Comparison of ENCODE assay signal across 1 cellular context in genomic region chr20:62923669-62924566, GRCh38.
TF ChIP-seq lines count a peak whose summit lies in the region.

No MANE protein-coding gene starts in this region.

TF ChIP-seq in HepG2, 621 proteins besides CTCF, POLR2A, EP300 and RAD21 (continued from another document and continues in another):
- TF ChIP-seq AHDC1 (CRISPR knock-in tag; IDR thresholded peaks at IDR 0.05; ENCODE audit: borderline replicate concordance) (peak; percentile 69; the same call in 1 of the 2 replicates), ATF7-NPFF (CRISPR knock-in tag; IDR thresholded peaks at IDR 0.05; ENCODE audit: low read depth) (no peak), HMG20A (CRISPR knock-in tag; IDR thresholded peaks at IDR 0.05; ENCODE audit: borderline replicate concordance) (peak; percentile 65; the same call in 1 of the 2 replicates), ZNF850 (CRISPR knock-in tag; conservative IDR thresholded peaks at IDR 0.05) (no peak), MED13 (CRISPR knock-in tag; IDR thresholded peaks at IDR 0.05) (no peak), MEIS2 (CRISPR knock-in tag; IDR thresholded peaks at IDR 0.05) (no peak), KAT7 (CRISPR knock-in tag; IDR thresholded peaks at IDR 0.05; ENCODE audit: borderline replicate concordance) (no peak), ZNF879 (CRISPR knock-in tag; IDR thresholded peaks at IDR 0.05) (no peak), CAMTA2 (CRISPR knock-in tag; IDR thresholded peaks at IDR 0.05; ENCODE audit: borderline replicate concordance) (no peak), ZNF264 (CRISPR knock-in tag; IDR thresholded peaks at IDR 0.05) (no peak; the same call in 1 of the 2 replicates), ZSCAN22 (CRISPR knock-in tag; IDR thresholded peaks at IDR 0.05) (no peak), HIVEP1 (CRISPR knock-in tag; IDR thresholded peaks at IDR 0.05) (no peak), NR2F6 (IDR thresholded peaks at IDR 0.05) (peak; percentile 81), NR2F6 (CRISPR knock-in tag; IDR thresholded peaks at IDR 0.05) (peak; percentile 79), MBNL3 (CRISPR knock-in tag; conservative IDR thresholded peaks at IDR 0.05) (no peak), ZNF652 (CRISPR knock-in tag; IDR thresholded peaks at IDR 0.05; ENCODE audit: borderline replicate concordance, low read depth) (peak; percentile 64), IRF2 (CRISPR knock-in tag; IDR thresholded peaks at IDR 0.05) (peak; percentile 56; the same call in 1 of the 2 replicates), FOXA3 (CRISPR knock-in tag; IDR thresholded peaks at IDR 0.05) (peak; percentile 87), JUN (CRISPR knock-in tag; IDR thresholded peaks at IDR 0.05) (0 out of 2 replicates have a peak, but pooled peaks have one; percentile 7), DNMT1 (CRISPR knock-in tag; IDR thresholded peaks at IDR 0.05) (no peak), ATM (IDR thresholded peaks at IDR 0.05; ENCODE audit: borderline replicate concordance) (no peak; the same call in 1 of the 2 replicates)
- TF ChIP-seq, protein P1, sequence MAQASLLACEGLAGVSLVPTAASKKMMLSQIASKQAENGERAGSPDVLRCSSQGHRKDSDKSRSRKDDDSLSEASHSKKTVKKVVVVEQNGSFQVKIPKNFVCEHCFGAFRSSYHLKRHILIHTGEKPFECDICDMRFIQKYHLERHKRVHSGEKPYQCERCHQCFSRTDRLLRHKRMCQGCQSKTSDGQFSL (CRISPR knock-in tag; IDR thresholded peaks at IDR 0.05), result no peak
- TF ChIP-seq, protein P2, sequence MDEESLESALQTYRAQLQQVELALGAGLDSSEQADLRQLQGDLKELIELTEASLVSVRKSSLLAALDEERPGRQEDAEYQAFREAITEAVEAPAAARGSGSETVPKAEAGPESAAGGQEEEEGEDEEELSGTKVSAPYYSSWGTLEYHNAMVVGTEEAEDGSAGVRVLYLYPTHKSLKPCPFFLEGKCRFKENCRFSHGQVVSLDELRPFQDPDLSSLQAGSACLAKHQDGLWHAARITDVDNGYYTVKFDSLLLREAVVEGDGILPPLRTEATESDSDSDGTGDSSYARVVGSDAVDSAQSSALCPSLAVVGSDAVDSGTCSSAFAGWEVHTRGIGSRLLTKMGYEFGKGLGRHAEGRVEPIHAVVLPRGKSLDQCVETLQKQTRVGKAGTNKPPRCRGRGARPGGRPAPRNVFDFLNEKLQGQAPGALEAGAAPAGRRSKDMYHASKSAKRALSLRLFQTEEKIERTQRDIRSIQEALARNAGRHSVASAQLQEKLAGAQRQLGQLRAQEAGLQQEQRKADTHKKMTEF (CRISPR knock-in tag; IDR thresholded peaks at IDR 0.05), result peak; percentile 65
- TF ChIP-seq, protein P3, sequence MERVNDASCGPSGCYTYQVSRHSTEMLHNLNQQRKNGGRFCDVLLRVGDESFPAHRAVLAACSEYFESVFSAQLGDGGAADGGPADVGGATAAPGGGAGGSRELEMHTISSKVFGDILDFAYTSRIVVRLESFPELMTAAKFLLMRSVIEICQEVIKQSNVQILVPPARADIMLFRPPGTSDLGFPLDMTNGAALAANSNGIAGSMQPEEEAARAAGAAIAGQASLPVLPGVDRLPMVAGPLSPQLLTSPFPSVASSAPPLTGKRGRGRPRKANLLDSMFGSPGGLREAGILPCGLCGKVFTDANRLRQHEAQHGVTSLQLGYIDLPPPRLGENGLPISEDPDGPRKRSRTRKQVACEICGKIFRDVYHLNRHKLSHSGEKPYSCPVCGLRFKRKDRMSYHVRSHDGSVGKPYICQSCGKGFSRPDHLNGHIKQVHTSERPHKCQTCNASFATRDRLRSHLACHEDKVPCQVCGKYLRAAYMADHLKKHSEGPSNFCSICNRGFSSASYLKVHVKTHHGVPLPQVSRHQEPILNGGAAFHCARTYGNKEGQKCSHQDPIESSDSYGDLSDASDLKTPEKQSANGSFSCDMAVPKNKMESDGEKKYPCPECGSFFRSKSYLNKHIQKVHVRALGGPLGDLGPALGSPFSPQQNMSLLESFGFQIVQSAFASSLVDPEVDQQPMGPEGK (CRISPR knock-in tag; IDR thresholded peaks at IDR 0.05), result peak; percentile 47; the same call in 1 of the 2 replicates
- TF ChIP-seq, protein P4, sequence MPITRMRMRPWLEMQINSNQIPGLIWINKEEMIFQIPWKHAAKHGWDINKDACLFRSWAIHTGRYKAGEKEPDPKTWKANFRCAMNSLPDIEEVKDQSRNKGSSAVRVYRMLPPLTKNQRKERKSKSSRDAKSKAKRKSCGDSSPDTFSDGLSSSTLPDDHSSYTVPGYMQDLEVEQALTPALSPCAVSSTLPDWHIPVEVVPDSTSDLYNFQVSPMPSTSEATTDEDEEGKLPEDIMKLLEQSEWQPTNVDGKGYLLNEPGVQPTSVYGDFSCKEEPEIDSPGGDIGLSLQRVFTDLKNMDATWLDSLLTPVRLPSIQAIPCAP (CRISPR knock-in tag; IDR thresholded peaks at IDR 0.05; ENCODE audit: low read depth), result no peak
- TF ChIP-seq, protein P5, sequence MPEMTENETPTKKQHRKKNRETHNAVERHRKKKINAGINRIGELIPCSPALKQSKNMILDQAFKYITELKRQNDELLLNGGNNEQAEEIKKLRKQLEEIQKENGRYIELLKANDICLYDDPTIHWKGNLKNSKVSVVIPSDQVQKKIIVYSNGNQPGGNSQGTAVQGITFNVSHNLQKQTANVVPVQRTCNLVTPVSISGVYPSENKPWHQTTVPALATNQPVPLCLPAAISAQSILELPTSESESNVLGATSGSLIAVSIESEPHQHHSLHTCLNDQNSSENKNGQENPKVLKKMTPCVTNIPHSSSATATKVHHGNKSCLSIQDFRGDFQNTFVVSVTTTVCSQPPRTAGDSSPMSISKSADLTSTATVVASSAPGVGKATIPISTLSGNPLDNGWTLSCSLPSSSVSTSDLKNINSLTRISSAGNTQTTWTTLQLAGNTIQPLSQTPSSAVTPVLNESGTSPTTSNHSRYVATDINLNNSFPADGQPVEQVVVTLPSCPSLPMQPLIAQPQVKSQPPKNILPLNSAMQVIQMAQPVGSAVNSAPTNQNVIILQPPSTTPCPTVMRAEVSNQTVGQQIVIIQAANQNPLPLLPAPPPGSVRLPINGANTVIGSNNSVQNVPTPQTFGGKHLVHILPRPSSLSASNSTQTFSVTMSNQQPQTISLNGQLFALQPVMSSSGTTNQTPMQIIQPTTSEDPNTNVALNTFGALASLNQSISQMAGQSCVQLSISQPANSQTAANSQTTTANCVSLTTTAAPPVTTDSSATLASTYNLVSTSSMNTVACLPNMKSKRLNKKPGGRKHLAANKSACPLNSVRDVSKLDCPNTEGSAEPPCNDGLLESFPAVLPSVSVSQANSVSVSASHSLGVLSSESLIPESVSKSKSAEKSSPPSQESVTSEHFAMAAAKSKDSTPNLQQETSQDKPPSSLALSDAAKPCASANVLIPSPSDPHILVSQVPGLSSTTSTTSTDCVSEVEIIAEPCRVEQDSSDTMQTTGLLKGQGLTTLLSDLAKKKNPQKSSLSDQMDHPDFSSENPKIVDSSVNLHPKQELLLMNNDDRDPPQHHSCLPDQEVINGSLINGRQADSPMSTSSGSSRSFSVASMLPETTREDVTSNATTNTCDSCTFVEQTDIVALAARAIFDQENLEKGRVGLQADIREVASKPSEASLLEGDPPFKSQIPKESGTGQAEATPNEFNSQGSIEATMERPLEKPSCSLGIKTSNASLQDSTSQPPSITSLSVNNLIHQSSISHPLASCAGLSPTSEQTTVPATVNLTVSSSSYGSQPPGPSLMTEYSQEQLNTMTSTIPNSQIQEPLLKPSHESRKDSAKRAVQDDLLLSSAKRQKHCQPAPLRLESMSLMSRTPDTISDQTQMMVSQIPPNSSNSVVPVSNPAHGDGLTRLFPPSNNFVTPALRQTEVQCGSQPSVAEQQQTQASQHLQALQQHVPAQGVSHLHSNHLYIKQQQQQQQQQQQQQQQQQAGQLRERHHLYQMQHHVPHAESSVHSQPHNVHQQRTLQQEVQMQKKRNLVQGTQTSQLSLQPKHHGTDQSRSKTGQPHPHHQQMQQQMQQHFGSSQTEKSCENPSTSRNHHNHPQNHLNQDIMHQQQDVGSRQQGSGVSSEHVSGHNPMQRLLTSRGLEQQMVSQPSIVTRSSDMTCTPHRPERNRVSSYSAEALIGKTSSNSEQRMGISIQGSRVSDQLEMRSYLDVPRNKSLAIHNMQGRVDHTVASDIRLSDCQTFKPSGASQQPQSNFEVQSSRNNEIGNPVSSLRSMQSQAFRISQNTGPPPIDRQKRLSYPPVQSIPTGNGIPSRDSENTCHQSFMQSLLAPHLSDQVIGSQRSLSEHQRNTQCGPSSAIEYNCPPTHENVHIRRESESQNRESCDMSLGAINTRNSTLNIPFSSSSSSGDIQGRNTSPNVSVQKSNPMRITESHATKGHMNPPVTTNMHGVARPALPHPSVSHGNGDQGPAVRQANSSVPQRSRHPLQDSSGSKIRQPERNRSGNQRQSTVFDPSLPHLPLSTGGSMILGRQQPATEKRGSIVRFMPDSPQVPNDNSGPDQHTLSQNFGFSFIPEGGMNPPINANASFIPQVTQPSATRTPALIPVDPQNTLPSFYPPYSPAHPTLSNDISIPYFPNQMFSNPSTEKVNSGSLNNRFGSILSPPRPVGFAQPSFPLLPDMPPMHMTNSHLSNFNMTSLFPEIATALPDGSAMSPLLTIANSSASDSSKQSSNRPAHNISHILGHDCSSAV (CRISPR knock-in tag; IDR thresholded peaks at IDR 0.05; ENCODE audit: borderline replicate concordance), result no peak
- TF ChIP-seq, protein P6, sequence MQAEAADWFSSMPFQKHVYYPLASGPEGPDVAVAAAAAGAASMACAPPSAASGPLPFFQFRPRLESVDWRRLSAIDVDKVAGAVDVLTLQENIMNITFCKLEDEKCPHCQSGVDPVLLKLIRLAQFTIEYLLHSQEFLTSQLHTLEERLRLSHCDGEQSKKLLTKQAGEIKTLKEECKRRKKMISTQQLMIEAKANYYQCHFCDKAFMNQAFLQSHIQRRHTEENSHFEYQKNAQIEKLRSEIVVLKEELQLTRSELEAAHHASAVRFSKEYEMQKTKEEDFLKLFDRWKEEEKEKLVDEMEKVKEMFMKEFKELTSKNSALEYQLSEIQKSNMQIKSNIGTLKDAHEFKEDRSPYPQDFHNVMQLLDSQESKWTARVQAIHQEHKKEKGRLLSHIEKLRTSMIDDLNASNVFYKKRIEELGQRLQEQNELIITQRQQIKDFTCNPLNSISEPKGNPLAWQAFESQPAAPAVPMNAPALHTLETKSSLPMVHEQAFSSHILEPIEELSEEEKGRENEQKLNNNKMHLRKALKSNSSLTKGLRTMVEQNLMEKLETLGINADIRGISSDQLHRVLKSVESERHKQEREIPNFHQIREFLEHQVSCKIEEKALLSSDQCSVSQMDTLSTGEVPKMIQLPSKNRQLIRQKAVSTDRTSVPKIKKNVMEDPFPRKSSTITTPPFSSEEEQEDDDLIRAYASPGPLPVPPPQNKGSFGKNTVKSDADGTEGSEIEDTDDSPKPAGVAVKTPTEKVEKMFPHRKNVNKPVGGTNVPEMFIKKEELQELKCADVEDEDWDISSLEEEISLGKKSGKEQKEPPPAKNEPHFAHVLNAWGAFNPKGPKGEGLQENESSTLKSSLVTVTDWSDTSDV (CRISPR knock-in tag; IDR thresholded peaks at IDR 0.05), result no peak
- TF ChIP-seq, protein P7, sequence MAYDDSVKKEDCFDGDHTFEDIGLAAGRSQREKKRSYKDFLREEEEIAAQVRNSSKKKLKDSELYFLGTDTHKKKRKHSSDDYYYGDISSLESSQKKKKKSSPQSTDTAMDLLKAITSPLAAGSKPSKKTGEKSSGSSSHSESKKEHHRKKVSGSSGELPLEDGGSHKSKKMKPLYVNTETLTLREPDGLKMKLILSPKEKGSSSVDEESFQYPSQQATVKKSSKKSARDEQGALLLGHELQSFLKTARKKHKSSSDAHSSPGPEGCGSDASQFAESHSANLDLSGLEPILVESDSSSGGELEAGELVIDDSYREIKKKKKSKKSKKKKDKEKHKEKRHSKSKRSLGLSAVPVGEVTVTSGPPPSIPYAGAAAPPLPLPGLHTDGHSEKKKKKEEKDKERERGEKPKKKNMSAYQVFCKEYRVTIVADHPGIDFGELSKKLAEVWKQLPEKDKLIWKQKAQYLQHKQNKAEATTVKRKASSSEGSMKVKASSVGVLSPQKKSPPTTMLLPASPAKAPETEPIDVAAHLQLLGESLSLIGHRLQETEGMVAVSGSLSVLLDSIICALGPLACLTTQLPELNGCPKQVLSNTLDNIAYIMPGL (CRISPR knock-in tag; IDR thresholded peaks at IDR 0.05; ENCODE audit: borderline replicate concordance in 1 of 2, low read depth in 1 of 2), result no peak; a peak in 2 of 4 replicates
